16 cellular contexts compared by ENCODE assay signal in genomic region chr1:237444120-237444790, GRCh38.
DNase-seq lines count a peak whose midpoint lies in the region; ATAC-seq, FAIRE-seq and TF ChIP-seq lines count a peak whose summit lies in the region.
"Had no signal": no experiment of that assay in that cellular context is flagged by ENCODE, and none has a peak within 500 bp of the region (broad histone marks: within the 10 kb centered on the region; RNA-seq: fewer than 3 reads in every experiment).

No MANE protein-coding gene starts in this region.

- in situ Hi-C loops in ACHN (cut with HindIII; ENCODE audit: low pct_ligation_motif_present, low pct_unique_long_range_greater_than_20kb, low sequenced_read_pairs), result no loop called here

- H3K9ac ChIP-seq in PC-3 (ENCODE audit: low read length), result no peak overlapping the region

- no peaks in the 10 kb centered on the region for H3F3A ChIP-seq in DOHH2 (ENCODE audit: control insufficient read depth, insufficient read depth)
- no peaks in the 10 kb centered on the region for H3F3A ChIP-seq in PC-3 (ENCODE audit: low read length, unreplicated experiment)

- BruUV-seq in PC-3 (replicated peaks; lab: Mats Ljungman, UMichigan), result no TSS peak

- H2AFZ ChIP-seq in PC-3 (ENCODE audit: low read length), result no peak overlapping the region

- peak; percentile 66 for ATAC-seq in GM19395 (IDR thresholded peaks at IDR 0.05; ENCODE audit: unreplicated experiment)
- ATAC-seq in PC-3, result no peak

- H3K27me3 ChIP-seq in DOHH2 (ENCODE audit: control insufficient read depth, low read length) (no peaks in the 10 kb centered on the region), PC-3 (ENCODE audit: low read length) (no peaks in the 10 kb centered on the region; the same call in 1 of the 2 replicates)
- H3K27me3 ChIP-seq: SJCRH30 had no signal

- peak overlapping the region; percentile 32 for H3K4me2 ChIP-seq in DOHH2 (ENCODE audit: low read length)
- H3K4me2 ChIP-seq in PC-3 (ENCODE audit: low read length), result no peak overlapping the region

- H3K27ac ChIP-seq in DOHH2 (ENCODE audit: low read depth, low read length) (no peak overlapping the region), PC-3 (ENCODE audit: low read length) (no peak overlapping the region)
- H3K27ac ChIP-seq: HL-60, SJCRH30 had no signal

- no peaks in the 10 kb centered on the region for H3K9me3 ChIP-seq in DOHH2 (ENCODE audit: control insufficient read depth, insufficient read depth, low read length)
- H3K9me3 ChIP-seq in PC-3 (ENCODE audit: low read length), result no peaks in the 10 kb centered on the region
- H3K9me3 ChIP-seq: SJCRH30 had no signal

- H3K4me1 ChIP-seq in DOHH2 (ENCODE audit: control insufficient read depth, low read length) (peaks cover 11% of the 10 kb centered on the region), PC-3 (ENCODE audit: insufficient read depth, low read length) (no peaks in the 10 kb centered on the region)

- H3K36me3 ChIP-seq in DOHH2 (ENCODE audit: control insufficient read depth, low read length) (no peaks in the 10 kb centered on the region), PC-3 (ENCODE audit: low read depth, low read length) (no peaks in the 10 kb centered on the region)
- H3K36me3 ChIP-seq: SJCRH30 had no signal

- H3K4me3 ChIP-seq in DOHH2 (ENCODE audit: low read length) (0 out of 2 replicates have a peak overlapping the region, but pooled peaks have one; percentile 7), PC-3 (ENCODE audit: low read length) (no peak overlapping the region)
- H3K4me3 ChIP-seq: SJCRH30 had no signal

- CTCF ChIA-PET in PC-3 (lab: Charles Lee), result no interaction called here

- H3K79me2 ChIP-seq in DOHH2 (ENCODE audit: control insufficient read depth, low read length) (no peaks in the 10 kb centered on the region), PC-3 (ENCODE audit: low read length) (no peaks in the 10 kb centered on the region)

- peak; percentile 56 for FAIRE-seq in islet of Langerhans (lab: Jason Lieb, UNC)

- H3K9me2 ChIP-seq in DOHH2 (replicated peaks; ENCODE audit: control insufficient read depth, low read length) (no peaks in the 10 kb centered on the region), PC-3 (replicated peaks; ENCODE audit: low read length) (no peaks in the 10 kb centered on the region)

- POLR2A ChIA-PET in PC-3 (lab: Charles Lee; ENCODE audit: unreplicated experiment), result no interaction called here

- H4K20me1 ChIP-seq in DOHH2 (ENCODE audit: control insufficient read depth, insufficient read depth, low read depth, low read length) (no peaks in the 10 kb centered on the region), PC-3 (ENCODE audit: low read length) (no peaks in the 10 kb centered on the region)

- TF ChIP-seq CTCF in DOHH2 (IDR thresholded peaks at IDR 0.05; ENCODE audit: low read depth, low read length, poor library complexity, severe bottlenecking) (no peak), PC-3 (conservative IDR thresholded peaks at IDR 0.05; ENCODE audit: low read depth, low read length) (no peak)

- DNase-seq in OCI-M1 (lab: John Stamatoyannopoulos, UW) (peak; percentile 61), ACHN (no peak), NCI-H1436 (lab: John Stamatoyannopoulos, UW) (no peak), PC-3 (no peak)
- DNase-seq: CD4-positive, alpha-beta memory T cell; DMS79 treated with DMSO at 0.1 percent for 48 hours; GF-D8; HCEC 1CT; NCI-H2029; NCI-H2171 treated with DMSO at 0.1 percent for 48 hours; NCI-H774; SJCRH30 had no signal

- intact Hi-C loops in PC-3 (cut with micrococcal nuclease), result no loop called here
